1 cellular context compared by ENCODE assay signal in genomic region chr7:43513236-43513635, GRCh38.
TF ChIP-seq lines count a peak whose summit lies in the region.

No MANE protein-coding gene starts in this region.

TF ChIP-seq in SK-N-SH, 30 proteins besides CTCF, POLR2A, EP300 and RAD21 (continued from another document):
- TF ChIP-seq, protein P1, sequence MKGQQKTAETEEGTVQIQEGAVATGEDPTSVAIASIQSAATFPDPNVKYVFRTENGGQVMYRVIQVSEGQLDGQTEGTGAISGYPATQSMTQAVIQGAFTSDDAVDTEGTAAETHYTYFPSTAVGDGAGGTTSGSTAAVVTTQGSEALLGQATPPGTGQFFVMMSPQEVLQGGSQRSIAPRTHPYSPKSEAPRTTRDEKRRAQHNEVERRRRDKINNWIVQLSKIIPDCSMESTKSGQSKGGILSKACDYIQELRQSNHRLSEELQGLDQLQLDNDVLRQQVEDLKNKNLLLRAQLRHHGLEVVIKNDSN (IDR thresholded peaks at IDR 0.05; ENCODE audit: borderline replicate concordance, low read depth) = no peak
- TF ChIP-seq EZH2phosphoT487 (IDR thresholded peaks at IDR 0.05; ENCODE audit: borderline replicate concordance, low read depth) (no peak), CHD2 (IDR thresholded peaks at IDR 0.05; ENCODE audit: low read length, partially characterized antibody) (no peak), TCF12 (IDR thresholded peaks at IDR 0.05) (no peak), IRF3 (IDR thresholded peaks at IDR 0.05; ENCODE audit: low read depth, low read length) (no peak), FOSL2 (IDR thresholded peaks at IDR 0.05; ENCODE audit: borderline replicate concordance, low read depth) (no peak), YY1 (IDR thresholded peaks at IDR 0.05; ENCODE audit: low read depth) (no peak), NFIC (IDR thresholded peaks at IDR 0.05; ENCODE audit: borderline replicate concordance) (no peak), RFX5 (IDR thresholded peaks at IDR 0.05; ENCODE audit: low read length) (no peak), TEAD4 (IDR thresholded peaks at IDR 0.05; ENCODE audit: borderline replicate concordance, insufficient read depth) (no peak), ELF1 (IDR thresholded peaks at IDR 0.05) (no peak), MEF2A (IDR thresholded peaks at IDR 0.05; ENCODE audit: borderline replicate concordance, low read depth) (no peak), SIN3A (IDR thresholded peaks at IDR 0.05; ENCODE audit: borderline replicate concordance, low read depth, low read length) (no peak)
- TF ChIP-seq, protein P2, sequence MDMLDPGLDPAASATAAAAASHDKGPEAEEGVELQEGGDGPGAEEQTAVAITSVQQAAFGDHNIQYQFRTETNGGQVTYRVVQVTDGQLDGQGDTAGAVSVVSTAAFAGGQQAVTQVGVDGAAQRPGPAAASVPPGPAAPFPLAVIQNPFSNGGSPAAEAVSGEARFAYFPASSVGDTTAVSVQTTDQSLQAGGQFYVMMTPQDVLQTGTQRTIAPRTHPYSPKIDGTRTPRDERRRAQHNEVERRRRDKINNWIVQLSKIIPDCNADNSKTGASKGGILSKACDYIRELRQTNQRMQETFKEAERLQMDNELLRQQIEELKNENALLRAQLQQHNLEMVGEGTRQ (IDR thresholded peaks at IDR 0.05; ENCODE audit: borderline replicate concordance, low read depth, low read length) = no peak
